ENCODE assay signal across 28 cellular contexts in the genomic region with DNA sequence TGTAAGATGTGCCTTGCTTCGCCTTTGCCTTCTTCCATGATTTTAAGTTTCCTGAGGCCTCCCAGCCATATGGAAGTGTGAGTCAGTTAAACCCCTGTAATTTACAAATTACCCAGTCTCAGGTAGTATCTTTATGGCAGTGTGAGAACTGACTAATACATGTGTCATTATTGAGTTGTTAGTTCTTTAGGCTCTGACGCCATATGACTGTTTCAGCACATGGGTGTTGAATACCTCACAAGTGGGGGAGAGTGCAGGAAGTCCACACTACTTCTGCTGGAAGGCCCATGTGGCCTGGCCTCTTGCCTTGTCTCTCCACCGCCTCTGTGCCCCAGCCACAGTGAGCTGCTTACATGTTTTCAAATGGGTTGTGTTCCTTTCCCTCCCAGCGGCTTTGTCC. TPM values are rescaled to one million over a fixed set of nuclear protein-coding genes. Genes with fewer than 3 reads are reported as not detected.
DNase-seq lines count a peak whose midpoint lies in the region; ATAC-seq, FAIRE-seq and TF ChIP-seq lines count a peak whose summit lies in the region.
"Had no signal": no experiment of that assay in that cellular context is flagged by ENCODE, and none has a peak within 500 bp of the region (broad histone marks: within the 10 kb centered on the region; RNA-seq: fewer than 3 reads in every experiment).

No MANE protein-coding gene starts in this region.

- H4K20me1 ChIP-seq in GM23338 (replicated peaks; ENCODE audit: insufficient read depth): no peaks in the 10 kb centered on the region

- no peaks in the 10 kb centered on the region; the same call in 2 of the 3 replicates for H3K9me3 Mint-ChIP-seq in GM23338
- H3K9me3 Mint-ChIP-seq: CD4-positive, alpha-beta T cell; effector memory CD8-positive, alpha-beta T cell; neural crest cell; T-helper 1 cell treated with Interleukin-12 subunit alpha and Interleukin-12 subunit beta and Interleukin-4 antibody, amounts not matched to agents 30 μg/mL and 1 μg/mL, for 36 hours had no signal

- no peak overlapping the region for H3K4me2 ChIP-seq in GM23338

- no peak overlapping the region for H2AFZ ChIP-seq in GM23338

- no peak overlapping the region for H3K4me3 Mint-ChIP-seq in GM23338
- H3K4me3 Mint-ChIP-seq: CD4-positive, alpha-beta T cell; effector memory CD8-positive, alpha-beta T cell; neural crest cell; T-helper 1 cell treated with Interleukin-12 subunit alpha and Interleukin-12 subunit beta and Interleukin-4 antibody, amounts not matched to agents 30 μg/mL and 1 μg/mL, for 36 hours had no signal

- ATAC-seq in GM18502 (IDR thresholded peaks at IDR 0.05; ENCODE audit: poor library complexity, unreplicated experiment) (no peak), GM19467 (IDR thresholded peaks at IDR 0.05; ENCODE audit: unreplicated experiment) (no peak), GM23338 (no peak)
- ATAC-seq: effector memory CD8-positive, alpha-beta T cell; heart right ventricle; mucosa of descending colon had no signal

- H3K4me3 ChIP-seq in GM23338: no peak overlapping the region
- H3K4me3 ChIP-seq: ascending aorta, heart right ventricle, mucosa of descending colon, SJSA1, tibial artery had no signal

- TF ChIP-seq CTCF in GM23338 (conservative IDR thresholded peaks at IDR 0.05; ENCODE audit: low read depth in 2 of 2): no peak

- no peaks in the 10 kb centered on the region for H3K4me1 ChIP-seq in GM23338 (ENCODE audit: insufficient read depth)
- H3K4me1 ChIP-seq: ascending aorta, heart right ventricle, SJSA1, tibial artery had no signal

- H3K36me3 ChIP-seq in GM23338 (ENCODE audit: insufficient read depth): no peaks in the 10 kb centered on the region
- H3K36me3 ChIP-seq: SJSA1 had no signal

- peak; percentile 59 for DNase-seq in A172 (ENCODE audit: low spot score)
- peak; percentile 87 for DNase-seq in ELR (ENCODE audit: low read depth)
- peak; percentile 59 for DNase-seq in RCC 7860 (ENCODE audit: low spot score)
- DNase-seq in epithelial cell of prostate (ENCODE audit: low read depth, low spot score): peak; percentile 69
- DNase-seq in posterior vena cava (ENCODE audit: low spot score): no peak
- DNase-seq in GM23338 (ENCODE audit: low spot score): no peak
- DNase-seq: activated CD4-positive, alpha-beta T cell treated with anti-CD3 and anti-CD28 coated beads, Interleukin-2, amount 50 U/mL, for 48 hours; activated naive CD4-positive, alpha-beta T cell treated with Interleukin-2 at 50 U/mL for 16 hours; CD4-positive, alpha-beta T cell; DMS153; effector memory CD8-positive, alpha-beta T cell; heart right ventricle; MM.1S; mucosa of descending colon; NCI-H1436; NCI-H2171 treated with DMSO at 0.1 percent for 48 hours; posterior cingulate gyrus; stimulated activated CD4-positive, alpha-beta T cell treated with anti-CD3 and anti-CD28 coated beads, Interleukin-1b, Interleukin-23, amount 100 ng/mL, for 48 hours; stimulated activated naive CD4-positive, alpha-beta T cell; tibial artery had no signal

- no peaks in the 10 kb centered on the region for H3K79me2 ChIP-seq in GM23338 (replicated peaks; ENCODE audit: insufficient read depth)

- peaks cover 3% of the 10 kb centered on the region; the same call in 1 of the 3 replicates for H3K4me1 Mint-ChIP-seq in GM23338
- H3K4me1 Mint-ChIP-seq: neural crest cell had no signal

- no peaks in the 10 kb centered on the region for H3K27me3 Mint-ChIP-seq in GM23338 (ENCODE audit: insufficient read depth, low read depth, poor library complexity)
- H3K27me3 Mint-ChIP-seq: CD4-positive, alpha-beta T cell; effector memory CD8-positive, alpha-beta T cell had no signal

- no peaks in the 10 kb centered on the region for H3K27me3 ChIP-seq in GM23338 (ENCODE audit: insufficient read depth)
- H3K27me3 ChIP-seq: ascending aorta, heart right ventricle, tibial artery had no signal

- no peaks in the 10 kb centered on the region for H3F3A ChIP-seq in GM23338 (replicated peaks; ENCODE audit: low read depth)

- FAIRE-seq in RCC 7860 (lab: Jason Lieb, UNC): no peak
- FAIRE-seq: GM12892, H1 had no signal

- intact Hi-C loops in posterior vena cava (cut with DNase I): no loop called here

- no peaks in the 10 kb centered on the region for H3K9me2 ChIP-seq in GM23338 (ENCODE audit: insufficient read depth)

- no peaks in the 10 kb centered on the region; the same call in 2 of the 3 replicates for H3K36me3 Mint-ChIP-seq in GM23338 (ENCODE audit: low read depth)

- H3K27ac ChIP-seq in epithelial cell of prostate: peak overlapping the region; percentile 57
- H3K27ac ChIP-seq in GM23338 (ENCODE audit: low read depth): no peak overlapping the region
- H3K27ac ChIP-seq: ascending aorta, heart right ventricle, SJSA1, tibial artery had no signal

- no peak overlapping the region for H3K27ac Mint-ChIP-seq in GM23338
- H3K27ac Mint-ChIP-seq: CD4-positive, alpha-beta T cell; effector memory CD8-positive, alpha-beta T cell; T-helper 1 cell treated with Interleukin-12 subunit alpha and Interleukin-12 subunit beta and Interleukin-4 antibody, amounts not matched to agents 30 μg/mL and 1 μg/mL, for 36 hours had no signal

TF ChIP-seq in GM23338, 12 proteins besides CTCF, POLR2A, EP300 and RAD21 (continues in another document):
- TF ChIP-seq, protein P1, sequence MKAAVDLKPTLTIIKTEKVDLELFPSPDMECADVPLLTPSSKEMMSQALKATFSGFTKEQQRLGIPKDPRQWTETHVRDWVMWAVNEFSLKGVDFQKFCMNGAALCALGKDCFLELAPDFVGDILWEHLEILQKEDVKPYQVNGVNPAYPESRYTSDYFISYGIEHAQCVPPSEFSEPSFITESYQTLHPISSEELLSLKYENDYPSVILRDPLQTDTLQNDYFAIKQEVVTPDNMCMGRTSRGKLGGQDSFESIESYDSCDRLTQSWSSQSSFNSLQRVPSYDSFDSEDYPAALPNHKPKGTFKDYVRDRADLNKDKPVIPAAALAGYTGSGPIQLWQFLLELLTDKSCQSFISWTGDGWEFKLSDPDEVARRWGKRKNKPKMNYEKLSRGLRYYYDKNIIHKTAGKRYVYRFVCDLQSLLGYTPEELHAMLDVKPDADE (IDR thresholded peaks at IDR 0.05): no peak
- no peak for TF ChIP-seq JUNB (IDR thresholded peaks at IDR 0.05; ENCODE audit: unreplicated experiment)
- no peak for TF ChIP-seq EZH2phosphoT487 (IDR thresholded peaks at IDR 0.05; ENCODE audit: unreplicated experiment)
- TF ChIP-seq NANOG (IDR thresholded peaks at IDR 0.05; ENCODE audit: borderline replicate concordance): no peak
- TF ChIP-seq EZH2 (IDR thresholded peaks at IDR 0.05; ENCODE audit: low read depth, unreplicated experiment): no peak
- no peak for TF ChIP-seq ZNF331 (CRISPR knock-in tag; IDR thresholded peaks at IDR 0.05; ENCODE audit: low read depth)
- TF ChIP-seq, protein P2, sequence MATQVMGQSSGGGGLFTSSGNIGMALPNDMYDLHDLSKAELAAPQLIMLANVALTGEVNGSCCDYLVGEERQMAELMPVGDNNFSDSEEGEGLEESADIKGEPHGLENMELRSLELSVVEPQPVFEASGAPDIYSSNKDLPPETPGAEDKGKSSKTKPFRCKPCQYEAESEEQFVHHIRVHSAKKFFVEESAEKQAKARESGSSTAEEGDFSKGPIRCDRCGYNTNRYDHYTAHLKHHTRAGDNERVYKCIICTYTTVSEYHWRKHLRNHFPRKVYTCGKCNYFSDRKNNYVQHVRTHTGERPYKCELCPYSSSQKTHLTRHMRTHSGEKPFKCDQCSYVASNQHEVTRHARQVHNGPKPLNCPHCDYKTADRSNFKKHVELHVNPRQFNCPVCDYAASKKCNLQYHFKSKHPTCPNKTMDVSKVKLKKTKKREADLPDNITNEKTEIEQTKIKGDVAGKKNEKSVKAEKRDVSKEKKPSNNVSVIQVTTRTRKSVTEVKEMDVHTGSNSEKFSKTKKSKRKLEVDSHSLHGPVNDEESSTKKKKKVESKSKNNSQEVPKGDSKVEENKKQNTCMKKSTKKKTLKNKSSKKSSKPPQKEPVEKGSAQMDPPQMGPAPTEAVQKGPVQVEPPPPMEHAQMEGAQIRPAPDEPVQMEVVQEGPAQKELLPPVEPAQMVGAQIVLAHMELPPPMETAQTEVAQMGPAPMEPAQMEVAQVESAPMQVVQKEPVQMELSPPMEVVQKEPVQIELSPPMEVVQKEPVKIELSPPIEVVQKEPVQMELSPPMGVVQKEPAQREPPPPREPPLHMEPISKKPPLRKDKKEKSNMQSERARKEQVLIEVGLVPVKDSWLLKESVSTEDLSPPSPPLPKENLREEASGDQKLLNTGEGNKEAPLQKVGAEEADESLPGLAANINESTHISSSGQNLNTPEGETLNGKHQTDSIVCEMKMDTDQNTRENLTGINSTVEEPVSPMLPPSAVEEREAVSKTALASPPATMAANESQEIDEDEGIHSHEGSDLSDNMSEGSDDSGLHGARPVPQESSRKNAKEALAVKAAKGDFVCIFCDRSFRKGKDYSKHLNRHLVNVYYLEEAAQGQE (IDR thresholded peaks at IDR 0.05; ENCODE audit: unreplicated experiment): no peak
- TF ChIP-seq CREB1 (CRISPR knock-in tag; IDR thresholded peaks at IDR 0.05; ENCODE audit: low read depth): no peak
- TF ChIP-seq ZNF114 (CRISPR knock-in tag; IDR thresholded peaks at IDR 0.05): no peak

RNA-seq across cellular contexts. Expression of a gene that starts 28.5 kb away (rescaled TPM):
- 92.7 and 109 TPM in 2 replicates for total RNA-seq in A172 (2014; rRNA removed; shearing (Covaris generic))
- total RNA-seq in posterior vena cava: 10 to 100 TPM; 62.0 to 80.3 TPM
- total RNA-seq in GM23338 (2014; rRNA removed; shearing (Covaris generic)): 16.9 and 28.4 TPM in 2 replicates
- polyA plus RNA-seq in GM23338 (2016; fragmentation: Nextera tagmentation; extraction: Ambion mirVana): 3.3 and 4.3 TPM in 2 replicates

Comparison
In these comparisons a context has a peak if more than half of its experiments do, and no peak if none do; other contexts are left out.
1. DNase-seq: peak in A172 (single experiment), ELR (single experiment), RCC 7860 (single experiment) and epithelial cell of prostate (single experiment); none in posterior vena cava (single experiment) and GM23338 (single experiment).